15 cellular contexts compared by ENCODE assay signal in genomic region chr11:33347490-33348125, GRCh38. TPM values are rescaled to one million over a fixed set of nuclear protein-coding genes. Genes with fewer than 3 reads are reported as not detected.
DNase-seq lines count a peak whose midpoint lies in the region; ATAC-seq and TF ChIP-seq lines count a peak whose summit lies in the region.
"Had no signal": no experiment of that assay in that cellular context is flagged by ENCODE, and none has a peak within 500 bp of the region (broad histone marks: within the 10 kb centered on the region; RNA-seq: fewer than 3 reads in every experiment).

No MANE protein-coding gene starts in this region.

- H3K4me3 Mint-ChIP-seq in T-helper 17 cell = no peak overlapping the region
- H3K4me3 Mint-ChIP-seq: neural crest cell; stimulated activated naive CD8-positive, alpha-beta T cell treated with anti-CD3 and anti-CD28 coated beads, Interleukin-15, amount 100 ng/mL, for 72 hours had no signal

- H3K4me1 Mint-ChIP-seq in T-helper 17 cell = no peaks in the 10 kb centered on the region
- H3K4me1 Mint-ChIP-seq: neural crest cell; stimulated activated naive CD8-positive, alpha-beta T cell treated with anti-CD3 and anti-CD28 coated beads, Interleukin-15, amount 100 ng/mL, for 72 hours had no signal

- H3K4me3 ChIP-seq in coronary artery = no peak overlapping the region

- no peak overlapping the region for H3K27ac ChIP-seq in coronary artery
- H3K27ac ChIP-seq: C4-2B had no signal

- no peaks in the 10 kb centered on the region for H3K9me3 ChIP-seq in T-helper 17 cell (ENCODE audit: control insufficient read depth, low read length, poor library complexity, severe bottlenecking)

- H3K36me3 Mint-ChIP-seq in T-helper 17 cell (ENCODE audit: low read depth) = no peaks in the 10 kb centered on the region

- DNase-seq in T-helper 17 cell (no peak), NCI-H1694 (lab: John Stamatoyannopoulos, UW) (no peak), GF-D8 (lab: John Stamatoyannopoulos, UW) (no peak), coronary artery (ENCODE audit: low spot score) (no peak)
- DNase-seq: activated effector memory CD4-positive, alpha-beta T cell treated with anti-CD3 and anti-CD28 coated beads, Interleukin-2, amount 50 U/mL, for 16 hours; caudate nucleus; NCI-H524; SIG-M5; stimulated activated naive CD8-positive, alpha-beta T cell treated with anti-CD3 and anti-CD28 coated beads, Interleukin-15, amount 100 ng/mL, for 72 hours had no signal

- ATAC-seq in GM18498 (IDR thresholded peaks at IDR 0.05; ENCODE audit: unreplicated experiment) (peak; percentile 94), GM19463 (IDR thresholded peaks at IDR 0.05; ENCODE audit: unreplicated experiment) (peak; percentile 100), HG02973 (IDR thresholded peaks at IDR 0.05; ENCODE audit: unreplicated experiment) (peak; percentile 87), T-helper 17 cell (peak; percentile 54), GM18520 (IDR thresholded peaks at IDR 0.05; ENCODE audit: unreplicated experiment) (no peak)
- ATAC-seq: stimulated activated naive CD8-positive, alpha-beta T cell treated with anti-CD3 and anti-CD28 coated beads, Interleukin-15, amount 100 ng/mL, for 72 hours had no signal

- H3K27me3 Mint-ChIP-seq in T-helper 17 cell = no peaks in the 10 kb centered on the region
- H3K27me3 Mint-ChIP-seq: stimulated activated naive CD8-positive, alpha-beta T cell treated with anti-CD3 and anti-CD28 coated beads, Interleukin-15, amount 100 ng/mL, for 72 hours had no signal

- TF ChIP-seq CTCF in coronary artery (IDR thresholded peaks at IDR 0.05) = no peak

- H3K27ac Mint-ChIP-seq in T-helper 17 cell = peak overlapping the region; percentile 19
- H3K27ac Mint-ChIP-seq: stimulated activated naive CD8-positive, alpha-beta T cell treated with anti-CD3 and anti-CD28 coated beads, Interleukin-15, amount 100 ng/mL, for 72 hours had no signal

RNA-seq across cellular contexts. Expression of gene KIAA1549L, which starts 28.3 kb away (rescaled TPM):
- not detected for total RNA-seq in T-helper 17 cell
